19 cellular contexts compared by ENCODE assay signal in the genomic region with DNA sequence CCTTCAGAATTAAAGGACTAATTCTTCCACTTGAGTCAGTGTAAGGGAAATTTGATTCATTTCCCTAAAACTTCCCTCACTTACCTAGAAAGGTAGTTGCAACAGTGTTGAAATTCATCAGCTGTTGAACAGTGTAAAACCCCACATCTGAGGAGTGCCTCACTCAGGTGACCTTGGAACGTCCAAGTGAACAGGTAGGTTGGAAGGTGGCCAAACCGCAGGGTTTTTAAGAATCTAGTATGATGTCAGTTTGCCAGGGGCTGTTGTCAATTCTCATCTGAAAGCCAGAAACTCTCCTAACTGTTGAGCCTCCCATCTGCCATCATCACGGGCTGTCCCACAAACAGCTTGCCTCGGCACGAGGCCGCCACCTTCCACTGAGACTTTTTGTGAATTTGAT.
DNase-seq lines count a peak whose midpoint lies in the region; ATAC-seq and TF ChIP-seq lines count a peak whose summit lies in the region.
"Had no signal": no experiment of that assay in that cellular context is flagged by ENCODE, and none has a peak within 500 bp of the region (broad histone marks: within the 10 kb centered on the region; RNA-seq: fewer than 3 reads in every experiment).

No MANE protein-coding gene starts in this region.

- TF ChIP-seq CTCF in ascending aorta (IDR thresholded peaks at IDR 0.05): no peak
- no peak for TF ChIP-seq CTCF in CD8-positive, alpha-beta T cell (IDR thresholded peaks at IDR 0.05)

- no peaks in the 10 kb centered on the region for H3K27me3 ChIP-seq in ascending aorta
- H3K27me3 ChIP-seq in mesenchymal stem cell (ENCODE audit: control insufficient read depth in 1 of 2, insufficient read depth in 1 of 2, low read length in 2 of 2): peaks cover 0 to 64% of the 10 kb centered on the region in 2 experiments
- H3K27me3 ChIP-seq in CD8-positive, alpha-beta T cell (ENCODE audit: insufficient read depth, low read length): peaks cover 6% of the 10 kb centered on the region
- H3K27me3 ChIP-seq: ovary had no signal

- no peaks in the 10 kb centered on the region for H3K36me3 Mint-ChIP-seq in CD8-positive, alpha-beta T cell

- H3K27ac ChIP-seq in ascending aorta (peak overlapping the region; percentile 76 to 87), mesenchymal stem cell (ENCODE audit: low read length, poor library complexity, severe bottlenecking) (no peak overlapping the region)
- H3K27ac ChIP-seq in CD8-positive, alpha-beta T cell (ENCODE audit: low read depth, low read length): no peak overlapping the region
- H3K27ac ChIP-seq: ovary had no signal

- CTCF ChIA-PET in CD8-positive, alpha-beta T cell (lab: Charles Lee): no interaction called here

- H3K4me1 ChIP-seq in ascending aorta (peaks cover 0 to 33% of the 10 kb centered on the region in 2 donors), mesenchymal stem cell (ENCODE audit: control insufficient read depth, insufficient read depth, low read depth, low read length) (peaks cover 30% of the 10 kb centered on the region)
- no peaks in the 10 kb centered on the region for H3K4me1 ChIP-seq in CD8-positive, alpha-beta T cell (ENCODE audit: insufficient read depth, low read length)

- H3K9me3 Mint-ChIP-seq in CD8-positive, alpha-beta T cell: no peaks in the 10 kb centered on the region
- H3K9me3 Mint-ChIP-seq: dendritic cell treated with granulocyte-macrophage colony-stimulating factor and Interleukin-4, amounts not matched to agents 40 ng/mL and 50 ng/mL, for 4 days; stimulated activated naive CD8-positive, alpha-beta T cell treated with anti-CD3 and anti-CD28 coated beads, Interleukin-15, amount 100 ng/mL, for 72 hours had no signal

- H3K79me1 ChIP-seq in mesenchymal stem cell (replicated peaks; ENCODE audit: low read length, poor library complexity, severe bottlenecking): no peaks in the 10 kb centered on the region

- WGBS in mesenchymal stem cell: 81% methylated on average over 2 of the region's 6 CpGs

- ATAC-seq in HG03469 (IDR thresholded peaks at IDR 0.05; ENCODE audit: unreplicated experiment) (no peak), GM18870 (IDR thresholded peaks at IDR 0.05; ENCODE audit: unreplicated experiment) (no peak), GM18867 (IDR thresholded peaks at IDR 0.05; ENCODE audit: unreplicated experiment) (no peak)
- no peak for ATAC-seq in CD8-positive, alpha-beta T cell
- ATAC-seq: activated CD4-positive, CD25-positive, alpha-beta regulatory T cell treated with anti-CD3 and anti-CD28 coated beads, Interleukin-2, amount 50 U/mL, for 24 hours; left cardiac atrium; stimulated activated naive CD8-positive, alpha-beta T cell treated with anti-CD3 and anti-CD28 coated beads, Interleukin-15, amount 100 ng/mL, for 72 hours had no signal

- H3K4ac ChIP-seq in mesenchymal stem cell (ENCODE audit: low read depth in 1 of 2, low read length in 2 of 2): no peak overlapping the region

- no peak overlapping the region for H3K18ac ChIP-seq in mesenchymal stem cell (ENCODE audit: low read depth in 1 of 2, low read length in 2 of 2)

- no peak overlapping the region for H3K9ac ChIP-seq in mesenchymal stem cell (ENCODE audit: low read length)

- DNase-seq in DMS79 treated with DMSO at 0.1 percent for 48 hours (lab: John Stamatoyannopoulos, UW): peak; percentile 90
- DNase-seq in NCI-H187 treated with DMSO at 0.1 percent for 48 hours (lab: John Stamatoyannopoulos, UW): peak; percentile 61
- DNase-seq in ascending aorta (ENCODE audit: low spot score in 2 of 2): no peak
- no peak for DNase-seq in mesenchymal stem cell
- DNase-seq in CD8-positive, alpha-beta T cell: no peak
- DNase-seq: activated gamma-delta T cell treated with Interleukin-2 at 50 U/mL for 16 hours; hypothalamus; Karpas-422; left cardiac atrium; NCI-H1417 treated with DMSO at 0.1 percent for 48 hours; NK-92 treated with Interleukin-12 subunit alpha and Interleukin-12 subunit beta, amount 100 ng/mL, for 24 hours; ovary; SHP77 treated with DMSO at 0.1 percent for 48 hours; stimulated activated naive CD8-positive, alpha-beta T cell treated with anti-CD3 and anti-CD28 coated beads, Interleukin-15, amount 100 ng/mL, for 72 hours had no signal

- no peak overlapping the region for H3K14ac ChIP-seq in mesenchymal stem cell (ENCODE audit: low read length in 2 of 2)

- H3K4me1 Mint-ChIP-seq in CD8-positive, alpha-beta T cell (ENCODE audit: low read depth): no peaks in the 10 kb centered on the region
- H3K4me1 Mint-ChIP-seq: stimulated activated naive CD8-positive, alpha-beta T cell treated with anti-CD3 and anti-CD28 coated beads, Interleukin-15, amount 100 ng/mL, for 72 hours had no signal

- no peak overlapping the region for H2BK12ac ChIP-seq in mesenchymal stem cell (ENCODE audit: low read length in 2 of 2)

- H3K4me3 ChIP-seq in ascending aorta (no peak overlapping the region), mesenchymal stem cell (ENCODE audit: insufficient read depth in 1 of 2, low read depth in 1 of 2, low read length in 2 of 2) (no peak overlapping the region)
- no peak overlapping the region for H3K4me3 ChIP-seq in CD8-positive, alpha-beta T cell (ENCODE audit: low read depth, low read length)
- H3K4me3 ChIP-seq: ovary had no signal

- no peaks in the 10 kb centered on the region for H3K9me3 ChIP-seq in ascending aorta
- no peaks in the 10 kb centered on the region for H3K9me3 ChIP-seq in mesenchymal stem cell (ENCODE audit: control insufficient read depth, low read length)
- no peaks in the 10 kb centered on the region for H3K9me3 ChIP-seq in CD8-positive, alpha-beta T cell (ENCODE audit: low read length)
- H3K9me3 ChIP-seq: ovary had no signal

- intact Hi-C loops in ascending aorta (cut with DNase I): no loop called here
- intact Hi-C loops in CD8-positive, alpha-beta T cell (cut with DNase I, micrococcal nuclease): no loop called here

- no peak overlapping the region for H4K91ac ChIP-seq in mesenchymal stem cell (ENCODE audit: low read length)

- no peak overlapping the region for H3K23ac ChIP-seq in mesenchymal stem cell (ENCODE audit: low read length in 2 of 2)

- no peak overlapping the region for H3K4me3 Mint-ChIP-seq in CD8-positive, alpha-beta T cell
- H3K4me3 Mint-ChIP-seq: dendritic cell treated with granulocyte-macrophage colony-stimulating factor and Interleukin-4, amounts not matched to agents 40 ng/mL and 50 ng/mL, for 4 days; stimulated activated naive CD8-positive, alpha-beta T cell treated with anti-CD3 and anti-CD28 coated beads, Interleukin-15, amount 100 ng/mL, for 72 hours had no signal

- H3K36me3 ChIP-seq in ascending aorta: no peaks in the 10 kb centered on the region
- H3K36me3 ChIP-seq in mesenchymal stem cell (ENCODE audit: control insufficient read depth in 1 of 2, insufficient read depth in 2 of 2, low read depth in 1 of 2, low read length in 2 of 2): no peaks in the 10 kb centered on the region
- H3K36me3 ChIP-seq in CD8-positive, alpha-beta T cell (ENCODE audit: insufficient read depth, low read length): no peaks in the 10 kb centered on the region
- H3K36me3 ChIP-seq: ovary had no signal

- no peak overlapping the region for H2BK120ac ChIP-seq in mesenchymal stem cell (ENCODE audit: low read depth, low read length)

- no peak overlapping the region for H3K4me2 ChIP-seq in mesenchymal stem cell (ENCODE audit: low read length, poor library complexity, severe bottlenecking)

- H3K27me3 Mint-ChIP-seq in CD8-positive, alpha-beta T cell (ENCODE audit: low read depth): peaks cover 50% of the 10 kb centered on the region

- no peak overlapping the region for H2BK5ac ChIP-seq in mesenchymal stem cell (ENCODE audit: low read depth, low read length, poor library complexity, severe bottlenecking)

- H2BK15ac ChIP-seq in mesenchymal stem cell (ENCODE audit: low read depth, poor library complexity, severe bottlenecking): no peak overlapping the region

- no peak overlapping the region for H4K8ac ChIP-seq in mesenchymal stem cell (ENCODE audit: low read length)

- no peak overlapping the region for H3K27ac Mint-ChIP-seq in CD8-positive, alpha-beta T cell
- H3K27ac Mint-ChIP-seq: dendritic cell treated with granulocyte-macrophage colony-stimulating factor and Interleukin-4, amounts not matched to agents 40 ng/mL and 50 ng/mL, for 4 days; stimulated activated naive CD8-positive, alpha-beta T cell treated with anti-CD3 and anti-CD28 coated beads, Interleukin-15, amount 100 ng/mL, for 72 hours had no signal

- POLR2A ChIA-PET in CD8-positive, alpha-beta T cell (lab: Charles Lee): no interaction called here

- H2AFZ ChIP-seq in mesenchymal stem cell (ENCODE audit: low read depth, low read length): no peak overlapping the region

- peak overlapping the region; percentile 73 for H2AK5ac ChIP-seq in mesenchymal stem cell (ENCODE audit: low read length, severe bottlenecking)

Comparison
In these comparisons a context has a peak if more than half of its experiments do, and no peak if none do; other contexts are left out.
1. DNase-seq: peak in DMS79 treated with DMSO at 0.1 percent for 48 hours (single experiment) and NCI-H187 treated with DMSO at 0.1 percent for 48 hours (single experiment); none in ascending aorta (0 of 2), mesenchymal stem cell (single experiment) and CD8-positive, alpha-beta T cell (0 of 7).
2. H3K27ac ChIP-seq: peak in ascending aorta (2 of 2); none in mesenchymal stem cell (single experiment) and CD8-positive, alpha-beta T cell (single experiment).